ENCODE assay signal across 17 cellular contexts in genomic region chr12:121453629-121454028, GRCh38. TPM values are rescaled to one million over a fixed set of nuclear protein-coding genes. Genes with fewer than 3 reads are reported as not detected.
A peak's percentile ranks its signal among the peaks of the same experiment; 100 is the strongest.
DNase-seq lines count a peak whose midpoint lies in the region; ATAC-seq and TF ChIP-seq lines count a peak whose summit lies in the region.
"Had no signal": no experiment of that assay in that cellular context is flagged by ENCODE, and none has a peak within 500 bp of the region (broad histone marks: within the 10 kb centered on the region; RNA-seq: fewer than 3 reads in every experiment).

No MANE protein-coding gene starts in this region.

- H3K9me3 ChIP-seq in T-helper 17 cell (ENCODE audit: control insufficient read depth, low read length, poor library complexity, severe bottlenecking) = no peaks in the 10 kb centered on the region
- H3K9me3 ChIP-seq: Caco-2 had no signal

- no peak for ATAC-seq in T-helper 17 cell
- no peak for ATAC-seq in stimulated activated effector memory CD8-positive, alpha-beta T cell treated with anti-CD3 and anti-CD28 coated beads, Interleukin-12 subunit alpha, Interleukin-12 subunit beta, amount 100 ng/mL, for 72 hours
- no peak for ATAC-seq in GM18867 (IDR thresholded peaks at IDR 0.05; ENCODE audit: unreplicated experiment)
- ATAC-seq: HCT116 had no signal

- intact Hi-C loops in CD14-positive monocyte (cut with micrococcal nuclease) = no loop called here

- H3K27me3 Mint-ChIP-seq in CD14-positive monocyte (ENCODE audit: low read depth in 3 of 3) (peaks cover 0 to 2% (median 2%) of the 10 kb centered on the region in 3 donors), T-helper 17 cell (no peaks in the 10 kb centered on the region)
- H3K27me3 Mint-ChIP-seq: CD4-positive, CD25-positive, alpha-beta regulatory T cell had no signal

- H3K4me1 Mint-ChIP-seq in CD14-positive monocyte (peaks cover 77% of the 10 kb centered on the region), T-helper 17 cell (peaks cover 22% of the 10 kb centered on the region)
- H3K4me1 Mint-ChIP-seq in stimulated activated effector memory CD8-positive, alpha-beta T cell treated with anti-CD3 and anti-CD28 coated beads, Interleukin-12 subunit alpha, Interleukin-12 subunit beta, amount 100 ng/mL, for 72 hours = peaks cover 58% of the 10 kb centered on the region

- no peak overlapping the region for H3K4me3 Mint-ChIP-seq in CD14-positive monocyte
- H3K4me3 Mint-ChIP-seq in T-helper 17 cell = no peak overlapping the region
- no peak overlapping the region for H3K4me3 Mint-ChIP-seq in stimulated activated effector memory CD8-positive, alpha-beta T cell treated with anti-CD3 and anti-CD28 coated beads, Interleukin-12 subunit alpha, Interleukin-12 subunit beta, amount 100 ng/mL, for 72 hours
- H3K4me3 Mint-ChIP-seq: CD4-positive, CD25-positive, alpha-beta regulatory T cell had no signal

- no peaks in the 10 kb centered on the region for H3K9me3 Mint-ChIP-seq in CD14-positive monocyte
- H3K9me3 Mint-ChIP-seq in stimulated activated effector memory CD8-positive, alpha-beta T cell treated with anti-CD3 and anti-CD28 coated beads, Interleukin-12 subunit alpha, Interleukin-12 subunit beta, amount 100 ng/mL, for 72 hours = no peaks in the 10 kb centered on the region
- H3K9me3 Mint-ChIP-seq: CD4-positive, CD25-positive, alpha-beta regulatory T cell had no signal

- peak overlapping the region in 5 of 7 donors; percentile 25 to 69 (median 63) for H3K27ac Mint-ChIP-seq in CD14-positive monocyte
- H3K27ac Mint-ChIP-seq in T-helper 17 cell = peak overlapping the region; percentile 47
- peak overlapping the region; percentile 85 for H3K27ac Mint-ChIP-seq in stimulated activated effector memory CD8-positive, alpha-beta T cell treated with anti-CD3 and anti-CD28 coated beads, Interleukin-12 subunit alpha, Interleukin-12 subunit beta, amount 100 ng/mL, for 72 hours

- TF ChIP-seq CTCF in CD14-positive monocyte (IDR thresholded peaks at IDR 0.05) = no peak

- DNase-seq in CD14-positive monocyte (ENCODE audit: low spot score) (no peak), T-helper 17 cell (no peak), left kidney (ENCODE audit: low read depth, low spot score) (peak; percentile 53), SIG-M5 (lab: John Stamatoyannopoulos, UW) (no peak), NCI-H2227 (lab: John Stamatoyannopoulos, UW; ENCODE audit: unreplicated experiment) (no peak)
- no peak for DNase-seq in stimulated activated effector memory CD8-positive, alpha-beta T cell treated with anti-CD3 and anti-CD28 coated beads, Interleukin-12 subunit alpha, Interleukin-12 subunit beta, amount 100 ng/mL, for 72 hours (ENCODE audit: low spot score in 2 of 2)
- DNase-seq: Caco-2; CD4-positive, CD25-positive, alpha-beta regulatory T cell; EL; KBM-7; MV-4-11; NCI-H1417; NCI-H187 treated with DMSO at 0.1 percent for 48 hours; NCI-H446; NK-92 treated with Interleukin-12 subunit alpha and Interleukin-12 subunit beta, amount 100 ng/mL, for 24 hours had no signal

- peaks cover 24 to 26% of the 10 kb centered on the region in 2 donors for H3K36me3 Mint-ChIP-seq in CD14-positive monocyte
- no peaks in the 10 kb centered on the region for H3K36me3 Mint-ChIP-seq in T-helper 17 cell (ENCODE audit: low read depth)
- H3K36me3 Mint-ChIP-seq in stimulated activated effector memory CD8-positive, alpha-beta T cell treated with anti-CD3 and anti-CD28 coated beads, Interleukin-12 subunit alpha, Interleukin-12 subunit beta, amount 100 ng/mL, for 72 hours = peaks cover 47% of the 10 kb centered on the region

RNA-seq across cellular contexts. Expression of gene RNF34, which starts 53.7 kb away (rescaled TPM):
- 10 to 100 TPM; 15.5 to 23.8 TPM for polyA plus RNA-seq in CD14-positive monocyte
- total RNA-seq in T-helper 17 cell = 10 to 100 TPM; 63.8 to 63.9 TPM
